In genomic region chr5:143006511-143006910, GRCh38 we compare ENCODE assay signal across 18 cellular contexts.
DNase-seq lines count a peak whose midpoint lies in the region; ATAC-seq and TF ChIP-seq lines count a peak whose summit lies in the region.
"Had no signal": no experiment of that assay in that cellular context is flagged by ENCODE, and none has a peak within 500 bp of the region (broad histone marks: within the 10 kb centered on the region; RNA-seq: fewer than 3 reads in every experiment).

No MANE protein-coding gene starts in this region.

- no peak overlapping the region for H3K18ac ChIP-seq in mesenchymal stem cell (ENCODE audit: low read depth in 1 of 2, low read length in 2 of 2)

- H3K9me3 ChIP-seq in mesenchymal stem cell (ENCODE audit: control insufficient read depth, low read length), result no peaks in the 10 kb centered on the region
- H3K9me3 ChIP-seq in upper lobe of left lung, result no peaks in the 10 kb centered on the region
- H3K9me3 ChIP-seq: A549, Caco-2 had no signal

- no peak overlapping the region for H2BK15ac ChIP-seq in mesenchymal stem cell (ENCODE audit: low read depth, poor library complexity, severe bottlenecking)

- H3K36me3 ChIP-seq in mesenchymal stem cell (ENCODE audit: control insufficient read depth in 1 of 2, insufficient read depth in 2 of 2, low read depth in 1 of 2, low read length in 2 of 2), result no peaks in the 10 kb centered on the region
- no peaks in the 10 kb centered on the region for H3K36me3 ChIP-seq in upper lobe of left lung

- intact Hi-C loops in dendritic cell treated with granulocyte-macrophage colony-stimulating factor and Interleukin-4, amounts not matched to agents 40 ng/mL and 50 ng/mL, for 4 days (cut with micrococcal nuclease), result loop anchor here (10.0 kb wide), 1 partner anchor 548 kb away; no protein-coding TSS in a partner anchor

- no peak for TF ChIP-seq POLR2A in upper lobe of left lung (IDR thresholded peaks at IDR 0.05)

- H3K23ac ChIP-seq in mesenchymal stem cell (ENCODE audit: low read length in 2 of 2), result no peak overlapping the region

- H2AK5ac ChIP-seq in mesenchymal stem cell (ENCODE audit: low read length, severe bottlenecking), result peak overlapping the region; percentile 27

- no peaks in the 10 kb centered on the region for H3K27me3 ChIP-seq in mesenchymal stem cell (ENCODE audit: control insufficient read depth in 1 of 2, insufficient read depth in 1 of 2, low read length in 2 of 2)
- no peaks in the 10 kb centered on the region for H3K27me3 ChIP-seq in upper lobe of left lung

- H3K4me1 Mint-ChIP-seq in activated T-cell treated with anti-CD3 and anti-CD28 coated beads, Interleukin-2, amount 50 U/mL, for 72 hours (ENCODE audit: low read depth), result peaks cover 83% of the 10 kb centered on the region
- H3K4me1 Mint-ChIP-seq in dendritic cell treated with granulocyte-macrophage colony-stimulating factor and Interleukin-4, amounts not matched to agents 40 ng/mL and 50 ng/mL, for 4 days (ENCODE audit: low read depth), result peaks cover 81% of the 10 kb centered on the region

- no peak overlapping the region for H4K8ac ChIP-seq in mesenchymal stem cell (ENCODE audit: low read length)

- H2AFZ ChIP-seq in mesenchymal stem cell (ENCODE audit: low read depth, low read length), result no peak overlapping the region

- ATAC-seq in activated T-cell treated with anti-CD3 and anti-CD28 coated beads, Interleukin-2, amount 50 U/mL, for 72 hours (replicated peaks in 1 of 2), result no peak
- ATAC-seq in upper lobe of left lung (ENCODE audit: low FRiP score in 2 of 2) (no peak), HG03521 (IDR thresholded peaks at IDR 0.05; ENCODE audit: unreplicated experiment) (no peak)
- ATAC-seq: A549; activated T-helper 17 cell treated with anti-CD3 and anti-CD28 coated beads, Interleukin-2, amount 50 U/mL, for 72 hours had no signal

- peak overlapping the region; percentile 56 for H3K27ac Mint-ChIP-seq in activated T-cell treated with anti-CD3 and anti-CD28 coated beads, Interleukin-2, amount 50 U/mL, for 72 hours
- H3K27ac Mint-ChIP-seq in dendritic cell treated with granulocyte-macrophage colony-stimulating factor and Interleukin-4, amounts not matched to agents 40 ng/mL and 50 ng/mL, for 4 days, result peak overlapping the region; percentile 13
- H3K27ac Mint-ChIP-seq: activated T-helper 17 cell treated with anti-CD3 and anti-CD28 coated beads, Interleukin-2, amount 50 U/mL, for 72 hours had no signal

- H3K9me3 Mint-ChIP-seq in activated T-cell treated with anti-CD3 and anti-CD28 coated beads, Interleukin-2, amount 50 U/mL, for 72 hours, result no peaks in the 10 kb centered on the region
- no peaks in the 10 kb centered on the region for H3K9me3 Mint-ChIP-seq in dendritic cell treated with granulocyte-macrophage colony-stimulating factor and Interleukin-4, amounts not matched to agents 40 ng/mL and 50 ng/mL, for 4 days
- H3K9me3 Mint-ChIP-seq: activated T-helper 17 cell treated with anti-CD3 and anti-CD28 coated beads, Interleukin-2, amount 50 U/mL, for 72 hours had no signal

- H3K27me3 Mint-ChIP-seq in activated T-cell treated with anti-CD3 and anti-CD28 coated beads, Interleukin-2, amount 50 U/mL, for 72 hours (ENCODE audit: low read depth), result no peaks in the 10 kb centered on the region
- no peaks in the 10 kb centered on the region for H3K27me3 Mint-ChIP-seq in dendritic cell treated with granulocyte-macrophage colony-stimulating factor and Interleukin-4, amounts not matched to agents 40 ng/mL and 50 ng/mL, for 4 days
- H3K27me3 Mint-ChIP-seq: activated T-helper 17 cell treated with anti-CD3 and anti-CD28 coated beads, Interleukin-2, amount 50 U/mL, for 72 hours had no signal

- H2BK5ac ChIP-seq in mesenchymal stem cell (ENCODE audit: low read depth, low read length, poor library complexity, severe bottlenecking), result no peak overlapping the region

- no peak for TF ChIP-seq CTCF in upper lobe of left lung (IDR thresholded peaks at IDR 0.05)

- H3K9ac ChIP-seq in mesenchymal stem cell (ENCODE audit: low read length), result no peak overlapping the region

- H3K4me1 ChIP-seq in mesenchymal stem cell (ENCODE audit: control insufficient read depth, insufficient read depth, low read depth, low read length) (peaks cover 14% of the 10 kb centered on the region), upper lobe of left lung (peaks cover 43 to 64% (median 54%) of the 10 kb centered on the region in 4 donors)

- no peak overlapping the region for H3K4me3 Mint-ChIP-seq in activated T-cell treated with anti-CD3 and anti-CD28 coated beads, Interleukin-2, amount 50 U/mL, for 72 hours
- no peak overlapping the region for H3K4me3 Mint-ChIP-seq in dendritic cell treated with granulocyte-macrophage colony-stimulating factor and Interleukin-4, amounts not matched to agents 40 ng/mL and 50 ng/mL, for 4 days
- H3K4me3 Mint-ChIP-seq: activated T-helper 17 cell treated with anti-CD3 and anti-CD28 coated beads, Interleukin-2, amount 50 U/mL, for 72 hours had no signal

- H4K91ac ChIP-seq in mesenchymal stem cell (ENCODE audit: low read length), result peak overlapping the region; percentile 8

- H3K4ac ChIP-seq in mesenchymal stem cell (ENCODE audit: low read depth in 1 of 2, low read length in 2 of 2), result peak overlapping the region in 1 of 2 experiments; percentile 28

- H3K79me1 ChIP-seq in mesenchymal stem cell (replicated peaks; ENCODE audit: low read length, poor library complexity, severe bottlenecking), result no peaks in the 10 kb centered on the region

- no peak overlapping the region for H2BK120ac ChIP-seq in mesenchymal stem cell (ENCODE audit: low read depth, low read length)

- no peak overlapping the region for H3K4me3 ChIP-seq in mesenchymal stem cell (ENCODE audit: insufficient read depth in 1 of 2, low read depth in 1 of 2, low read length in 2 of 2)
- H3K4me3 ChIP-seq in upper lobe of left lung, result no peak overlapping the region
- H3K4me3 ChIP-seq: A549 had no signal

- H3K4me2 ChIP-seq in mesenchymal stem cell (ENCODE audit: low read length, poor library complexity, severe bottlenecking), result no peak overlapping the region
- H3K4me2 ChIP-seq: A549 had no signal

- H3K14ac ChIP-seq in mesenchymal stem cell (ENCODE audit: low read length in 2 of 2), result no peak overlapping the region

- no peak for DNase-seq in activated T-cell treated with anti-CD3 and anti-CD28 coated beads, Interleukin-2, amount 50 U/mL, for 72 hours
- no peak for DNase-seq in activated T-cell treated with anti-CD3 and anti-CD28 coated beads, Interleukin-2, amount 50 U/mL, for 1 hour
- DNase-seq in mesenchymal stem cell (no peak), upper lobe of left lung (no peak), HuH-7 (ENCODE audit: low spot score) (no peak)
- DNase-seq in stimulated activated CD4-positive, alpha-beta T cell treated with anti-CD3 and anti-CD28 coated beads, Interleukin-1b, Interleukin-23, amount 100 ng/mL, for 48 hours, result no peak
- DNase-seq: activated CD4-positive, alpha-beta T cell treated with anti-CD3 and anti-CD28 coated beads, Interleukin-2, amount 50 U/mL, for 4 hours; Caco-2; effector CD8-positive, alpha-beta T cell; NCI-H2081 treated with DMSO at 0.1 percent for 48 hours; NCI-H774; stimulated activated CD4-positive, alpha-beta T cell treated with anti-CD3 and anti-CD28 coated beads, Interleukin-2, amount 100 ng/mL, for 48 hours; stimulated activated naive CD4-positive, alpha-beta T cell; T1000 had no signal

- no peak for TF ChIP-seq EP300 in upper lobe of left lung (IDR thresholded peaks at IDR 0.05)

- H2BK12ac ChIP-seq in mesenchymal stem cell (ENCODE audit: low read length in 2 of 2), result no peak overlapping the region

- H3K27ac ChIP-seq in mesenchymal stem cell (ENCODE audit: low read length, poor library complexity, severe bottlenecking) (no peak overlapping the region), upper lobe of left lung (peak overlapping the region; percentile 2 to 52 (median 14))
- H3K27ac ChIP-seq: A549 had no signal

- H3K36me3 Mint-ChIP-seq in activated T-cell treated with anti-CD3 and anti-CD28 coated beads, Interleukin-2, amount 50 U/mL, for 72 hours (ENCODE audit: insufficient read depth in 2 of 2), result peaks cover 0 to under 1% of the 10 kb centered on the region in 2 donors
- peaks cover 7% of the 10 kb centered on the region for H3K36me3 Mint-ChIP-seq in dendritic cell treated with granulocyte-macrophage colony-stimulating factor and Interleukin-4, amounts not matched to agents 40 ng/mL and 50 ng/mL, for 4 days (ENCODE audit: low read depth)
